ENCODE assay signal across 15 cellular contexts in genomic region chr10:11525503-11525902, GRCh38.
DNase-seq lines count a peak whose midpoint lies in the region; ATAC-seq and TF ChIP-seq lines count a peak whose summit lies in the region.
"Had no signal": no experiment of that assay in that cellular context is flagged by ENCODE, and none has a peak within 500 bp of the region (broad histone marks: within the 10 kb centered on the region; RNA-seq: fewer than 3 reads in every experiment).

No MANE protein-coding gene starts in this region.

- no peak for TF ChIP-seq EP300 in esophagus muscularis mucosa (IDR thresholded peaks at IDR 0.05)
- peak in 1 of 4 donors; percentile 55 for TF ChIP-seq EP300 in sigmoid colon (IDR thresholded peaks at IDR 0.05)

- H3K27me3 Mint-ChIP-seq in stimulated activated naive CD8-positive, alpha-beta T cell treated with anti-CD3 and anti-CD28 coated beads, Interleukin-15, amount 100 ng/mL, for 72 hours: no peaks in the 10 kb centered on the region
- H3K27me3 Mint-ChIP-seq: progenitor cell of endocrine pancreas, T-cell had no signal

- H3K9me3 ChIP-seq in esophagus muscularis mucosa: no peaks in the 10 kb centered on the region
- no peaks in the 10 kb centered on the region for H3K9me3 ChIP-seq in sigmoid colon
- H3K9me3 ChIP-seq in aorta (ENCODE audit: control insufficient read depth, low read length): no peaks in the 10 kb centered on the region

- DNase-seq in esophagus muscularis mucosa (ENCODE audit: extremely low spot score) (no peak), hepatic stellate cell (ENCODE audit: low spot score) (peak; percentile 17), sigmoid colon (peak; percentile 84), aorta (peak; percentile 88 to 89), caudate nucleus (lab: John Stamatoyannopoulos, UW) (no peak), DMS 273 treated with DMSO at 0.1 percent for 48 hours (lab: John Stamatoyannopoulos, UW) (no peak)
- no peak for DNase-seq in stimulated activated naive CD8-positive, alpha-beta T cell treated with anti-CD3 and anti-CD28 coated beads, Interleukin-15, amount 100 ng/mL, for 72 hours
- DNase-seq: activated naive CD4-positive, alpha-beta T cell treated with anti-CD3 and anti-CD28 coated beads for 36 hours; brain microvascular endothelial cell; effector CD4-positive, alpha-beta T cell; immature natural killer cell; MV-4-11; T-cell; WERI-Rb-1 had no signal

- H3K27me3 ChIP-seq in esophagus muscularis mucosa (no peaks in the 10 kb centered on the region), sigmoid colon (no peaks in the 10 kb centered on the region), aorta (ENCODE audit: control insufficient read depth in 1 of 2, insufficient read depth in 2 of 2, low read length in 1 of 2) (no peaks in the 10 kb centered on the region)
- H3K27me3 ChIP-seq: brain microvascular endothelial cell had no signal

- 63% methylated on average over 6 of the region's 6 CpGs for WGBS in esophagus muscularis mucosa
- WGBS in sigmoid colon, 2 donors: 85 to 87% methylated on average over 6 of the region's 6 CpGs
- 5 to 7% methylated on average over 6 of the region's 6 CpGs for WGBS in aorta, 2 donors

- H3K4me3 ChIP-seq in esophagus muscularis mucosa: no peak overlapping the region
- no peak overlapping the region for H3K4me3 ChIP-seq in sigmoid colon
- H3K4me3 ChIP-seq in aorta (ENCODE audit: low read length in 2 of 2): peak overlapping the region in 1 of 2 donors; percentile 34

- no peak for TF ChIP-seq POLR2A in esophagus muscularis mucosa (IDR thresholded peaks at IDR 0.05; ENCODE audit: low read depth)
- no peak for TF ChIP-seq POLR2A in sigmoid colon (IDR thresholded peaks at IDR 0.05)

- no peak overlapping the region for H3K4me3 Mint-ChIP-seq in stimulated activated naive CD8-positive, alpha-beta T cell treated with anti-CD3 and anti-CD28 coated beads, Interleukin-15, amount 100 ng/mL, for 72 hours
- H3K4me3 Mint-ChIP-seq: activated naive CD4-positive, alpha-beta T cell treated with anti-CD3 and anti-CD28 coated beads for 36 hours; immature natural killer cell; T-cell had no signal

- H3K27ac Mint-ChIP-seq in stimulated activated naive CD8-positive, alpha-beta T cell treated with anti-CD3 and anti-CD28 coated beads, Interleukin-15, amount 100 ng/mL, for 72 hours: no peak overlapping the region
- H3K27ac Mint-ChIP-seq: activated naive CD4-positive, alpha-beta T cell treated with anti-CD3 and anti-CD28 coated beads for 36 hours; immature natural killer cell; T-cell had no signal

- H3K4me1 ChIP-seq in esophagus muscularis mucosa (peaks cover 14 to 25% (median 20%) of the 10 kb centered on the region in 4 donors), sigmoid colon (peaks cover 0 to 17% (median 5%) of the 10 kb centered on the region in 4 donors), aorta (ENCODE audit: control insufficient read depth in 1 of 2, insufficient read depth in 2 of 2, low read length in 2 of 2) (peaks cover 0 to 2% of the 10 kb centered on the region in 2 donors)

- TF ChIP-seq CTCF in esophagus muscularis mucosa (IDR thresholded peaks at IDR 0.05): no peak
- no peak for TF ChIP-seq CTCF in sigmoid colon (IDR thresholded peaks at IDR 0.05)

- H3K36me3 ChIP-seq in esophagus muscularis mucosa (no peaks in the 10 kb centered on the region), sigmoid colon (peaks cover 0 to 5% (median 0%) of the 10 kb centered on the region in 4 donors), aorta (ENCODE audit: control insufficient read depth in 1 of 2, insufficient read depth in 2 of 2, low read length in 1 of 2) (no peaks in the 10 kb centered on the region)
- H3K36me3 ChIP-seq: brain microvascular endothelial cell, WERI-Rb-1 had no signal

- H3K4me1 Mint-ChIP-seq in stimulated activated naive CD8-positive, alpha-beta T cell treated with anti-CD3 and anti-CD28 coated beads, Interleukin-15, amount 100 ng/mL, for 72 hours: peaks cover 17% of the 10 kb centered on the region

- peak overlapping the region in 3 of 4 donors; percentile 7 to 33 (median 10) for H3K27ac ChIP-seq in esophagus muscularis mucosa (replicated peaks in 1 of 4)
- H3K27ac ChIP-seq in sigmoid colon: peak overlapping the region in 2 of 4 donors; percentile 12 to 34
- H3K27ac ChIP-seq in aorta (ENCODE audit: low read depth in 1 of 2, low read length in 2 of 2): peak overlapping the region in 1 of 2 donors; percentile 64
- no peak overlapping the region for H3K27ac ChIP-seq in caudate nucleus (ENCODE audit: low read depth, low read length)
- H3K27ac ChIP-seq: brain microvascular endothelial cell, WERI-Rb-1 had no signal

- intact Hi-C loops in esophagus muscularis mucosa (cut with DNase I): loop anchor here (10.0 kb wide), 1 partner anchor 89 kb away; the partner anchor contains the start of gene USP6NL
- intact Hi-C loops in sigmoid colon (cut with DNase I): loop anchor here (5.0 kb wide), 1 partner anchor 87 kb away; the partner anchor contains the start of gene USP6NL
- intact Hi-C loops in aorta (cut with DNase I): loop anchor here in 1 of 2 donors (5.0 kb wide), 1 partner anchor 87 kb away; the partner anchor contains the start of gene USP6NL

- H3K9me3 Mint-ChIP-seq in stimulated activated naive CD8-positive, alpha-beta T cell treated with anti-CD3 and anti-CD28 coated beads, Interleukin-15, amount 100 ng/mL, for 72 hours: no peaks in the 10 kb centered on the region
- H3K9me3 Mint-ChIP-seq: activated naive CD4-positive, alpha-beta T cell treated with anti-CD3 and anti-CD28 coated beads for 36 hours; immature natural killer cell; T-cell had no signal

- peak; percentile 91 for ATAC-seq in aorta (ENCODE audit: low FRiP score)
- ATAC-seq in stimulated activated naive CD8-positive, alpha-beta T cell treated with anti-CD3 and anti-CD28 coated beads, Interleukin-15, amount 100 ng/mL, for 72 hours: no peak
- ATAC-seq: T-cell had no signal

Comparison
In these comparisons a context has a peak if more than half of its experiments do, and no peak if none do; other contexts are left out.
1. DNase-seq: peak in hepatic stellate cell (single experiment), sigmoid colon (single experiment) and aorta (2 of 2); none in esophagus muscularis mucosa (single experiment), caudate nucleus (0 of 61), DMS 273 treated with DMSO at 0.1 percent for 48 hours (single experiment) and stimulated activated naive CD8-positive, alpha-beta T cell treated with anti-CD3 and anti-CD28 coated beads, Interleukin-15, amount 100 ng/mL, for 72 hours (0 of 2).